Comparison of ENCODE assay signal across 8 cellular contexts in the genomic region with DNA sequence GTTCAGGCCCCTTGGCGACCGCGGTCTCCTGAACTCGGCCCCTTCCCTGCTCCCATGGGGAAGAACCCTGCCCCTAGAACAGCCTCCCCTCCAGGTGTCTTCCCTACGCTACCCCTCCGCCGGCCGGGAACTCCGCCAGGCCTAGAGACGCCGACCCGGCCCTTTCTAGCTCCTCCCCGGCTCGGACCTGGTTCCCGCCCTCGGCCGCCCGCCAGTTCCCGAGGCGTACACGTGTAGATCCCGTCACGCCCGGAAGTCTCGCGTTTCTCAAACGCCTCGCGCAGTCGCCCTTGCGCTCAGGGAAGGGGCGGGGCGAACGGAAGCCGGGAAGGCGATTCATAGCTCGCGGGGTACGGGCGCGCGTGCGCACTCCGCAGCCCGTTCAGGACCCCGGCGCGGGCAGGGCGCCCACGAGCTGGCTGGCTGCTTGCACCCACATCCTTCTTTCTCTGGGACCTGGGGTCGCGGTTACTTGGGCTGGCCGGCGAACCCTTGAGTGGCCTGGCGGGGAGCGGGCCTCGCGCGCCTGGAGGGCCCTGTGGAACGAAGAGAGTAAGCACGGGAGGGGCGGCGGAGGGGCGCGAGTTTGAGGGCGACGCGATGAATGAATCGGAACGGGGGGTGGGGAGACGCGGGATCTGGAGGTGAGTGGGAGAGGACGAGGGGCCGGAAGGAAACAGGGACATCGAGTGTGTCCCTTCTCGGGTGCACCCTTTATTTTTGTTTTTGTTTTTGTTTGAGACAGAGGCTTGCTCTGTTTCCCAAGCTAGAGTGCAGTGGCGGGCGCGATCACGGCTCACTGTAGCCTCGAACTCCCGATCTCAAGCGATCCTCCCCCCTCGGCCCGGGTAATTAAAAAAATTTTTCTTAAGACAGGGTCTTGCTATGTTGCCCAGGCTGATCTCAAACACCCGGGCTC. TPM values are rescaled to one million over a fixed set of nuclear protein-coding genes. Genes with fewer than 3 reads are reported as not detected.
DNase-seq lines count a peak whose midpoint lies in the region; ATAC-seq, FAIRE-seq and TF ChIP-seq lines count a peak whose summit lies in the region.

Gene POP7, plus strand, starts transcription at position 369 of the 919 bp plus-strand sequence. CDS start 710 bp downstream, outside the sequence.

- peak within 1 kb of the TSS; percentile 92 for H2AFZ ChIP-seq in smooth muscle cell (ENCODE audit: low read depth)

- ATAC-seq in GM18907 (IDR thresholded peaks at IDR 0.05; ENCODE audit: unreplicated experiment): peak; percentile 88
- peak; percentile 89 for ATAC-seq in HG03159 (IDR thresholded peaks at IDR 0.05; ENCODE audit: unreplicated experiment)

- H3K27me3 ChIP-seq in bronchial epithelial cell (ENCODE audit: control insufficient read depth, insufficient read depth, low read length) (no peaks in the 10 kb centered on the region), smooth muscle cell (ENCODE audit: low read depth) (no peaks in the 10 kb centered on the region)

- H3K27ac ChIP-seq in smooth muscle cell (ENCODE audit: low read depth): peak within 1 kb of the TSS; percentile 45

- H3K36me3 ChIP-seq in bronchial epithelial cell (ENCODE audit: control insufficient read depth, insufficient read depth, low read length): peaks cover 2% of the 10 kb centered on the region
- no peaks in the 10 kb centered on the region for H3K36me3 ChIP-seq in smooth muscle cell (ENCODE audit: low read depth)

- H3K9me3 ChIP-seq in smooth muscle cell (replicated peaks; ENCODE audit: low read depth): no peaks in the 10 kb centered on the region

- CTCF ChIA-PET in AG04449 (lab: Yijun Ruan, JAX): interaction anchor here (0.6 to 14.6 kb wide), 62 partner anchors 8 to 512 kb away, joined by 3 to 330 read pairs (median 5); partner anchors contain the start of genes EPHB4, EPO, FBXO24 and GIGYF1

- POLR2A ChIA-PET in AG04449 (lab: Yijun Ruan, JAX): interaction anchor here (0.6 to 2.4 kb wide), 14 partner anchors 12 to 184 kb away, joined by 3 to 22 read pairs (median 6); partner anchors contain the start of genes EPHB4, FBXO24, GIGYF1 and LRCH4

- peaks cover 14% of the 10 kb centered on the region for H3K79me2 ChIP-seq in smooth muscle cell (ENCODE audit: low read depth)

- H3K4me1 ChIP-seq in smooth muscle cell (ENCODE audit: low read depth): peaks cover 7% of the 10 kb centered on the region

- H3F3A ChIP-seq in smooth muscle cell (ENCODE audit: low read depth): no peaks in the 10 kb centered on the region

- H3K9ac ChIP-seq in smooth muscle cell (ENCODE audit: low read depth): peak within 1 kb of the TSS; percentile 84

- WGBS in smooth muscle cell (ENCODE audit: low lambda C conversion rate): under 1% methylated on average over 81 of the region's 86 CpGs

- no peaks in the 10 kb centered on the region for H4K20me1 ChIP-seq in smooth muscle cell (ENCODE audit: low read depth)

- peak within 1 kb of the TSS; percentile 92 for H3K4me3 ChIP-seq in AG04449 (ENCODE audit: low read depth, low read length)
- peak within 1 kb of the TSS; percentile 87 for H3K4me3 ChIP-seq in WI38 (ENCODE audit: low read depth, low read length)
- H3K4me3 ChIP-seq in bronchial epithelial cell (ENCODE audit: low read depth, low read length): peak within 1 kb of the TSS; percentile 97
- H3K4me3 ChIP-seq in smooth muscle cell: peak within 1 kb of the TSS; percentile 89

- no peak for TF ChIP-seq CTCF in AG04449 (IDR thresholded peaks at IDR 0.05; ENCODE audit: insufficient read depth, low read length, missing control alignments)
- no peak for TF ChIP-seq CTCF in WI38 (IDR thresholded peaks at IDR 0.05; ENCODE audit: low read depth, low read length)
- TF ChIP-seq CTCF in bronchial epithelial cell (IDR thresholded peaks at IDR 0.05; ENCODE audit: insufficient read depth, low read length, severe bottlenecking): no peak
- TF ChIP-seq CTCF in smooth muscle cell (IDR thresholded peaks at IDR 0.05; ENCODE audit: borderline replicate concordance, insufficient read depth, poor library complexity, severe bottlenecking): no peak

- H3K4me2 ChIP-seq in smooth muscle cell: peak within 1 kb of the TSS; percentile 89

- FAIRE-seq in bronchial epithelial cell (lab: Jason Lieb, UNC): no peak

- peak; percentile 88 for DNase-seq in AG04449 (ENCODE audit: low read depth, low spot score)
- DNase-seq in NCI-H2227 treated with DMSO at 0.1 percent for 48 hours (lab: John Stamatoyannopoulos, UW): peak; percentile 98
- peak; percentile 89 for DNase-seq in bronchial epithelial cell (ENCODE audit: low read depth)
- DNase-seq in iPS-NIHi11 (ENCODE audit: low spot score): peak; percentile 96
- DNase-seq in smooth muscle cell (lab: John Stamatoyannopoulos, UW; ENCODE audit: unreplicated experiment): peak; percentile 96

RNA-seq across cellular contexts. Expression of gene POP7, which starts in this region (rescaled TPM):
- total RNA-seq in bronchial epithelial cell (33.8 and 40.8 TPM in 2 replicates), smooth muscle cell (19.5 and 19.6 TPM in 2 replicates)
- 58.7 and 62.3 TPM in 2 replicates for polyA plus RNA-seq in smooth muscle cell

Comparison
In these comparisons a context has a peak if more than half of its experiments do, and no peak if none do; other contexts are left out.
1. Peak in every context shown above with its lines: DNase-seq, ATAC-seq, H3K4me3 ChIP-seq and H3K27ac ChIP-seq.